3 cellular contexts compared by ENCODE assay signal in genomic region chr7:98921608-98922372, GRCh38.
TF ChIP-seq lines count a peak whose summit lies in the region.

No MANE protein-coding gene starts in this region.

TF ChIP-seq in SK-N-SH, 30 proteins besides CTCF, POLR2A, EP300 and RAD21 (continued from another document):
- TF ChIP-seq PBX3 (IDR thresholded peaks at IDR 0.05): no peak
- TF ChIP-seq TEAD4 (IDR thresholded peaks at IDR 0.05; ENCODE audit: borderline replicate concordance, insufficient read depth): no peak
- no peak for TF ChIP-seq REST (IDR thresholded peaks at IDR 0.05; ENCODE audit: low read depth, low read length)
- no peak for TF ChIP-seq NRF1 (IDR thresholded peaks at IDR 0.05; ENCODE audit: low read depth, low read length)
- TF ChIP-seq ELF1 (IDR thresholded peaks at IDR 0.05): no peak
- no peak for TF ChIP-seq SIN3A (IDR thresholded peaks at IDR 0.05; ENCODE audit: borderline replicate concordance, low read depth, low read length)
- no peak for TF ChIP-seq TCF12 (IDR thresholded peaks at IDR 0.05)
- TF ChIP-seq FOSL2 (IDR thresholded peaks at IDR 0.05; ENCODE audit: borderline replicate concordance, low read depth): no peak

TF ChIP-seq in SK-N-SH treated with all-trans-retinoic acid at 6 μM for 48 hours, 23 proteins besides CTCF, POLR2A, EP300 and RAD21 (continued from another document):
- TF ChIP-seq PATZ1 (CRISPR knock-in tag; IDR thresholded peaks at IDR 0.05; ENCODE audit: borderline replicate concordance) (no peak), ISL1 (CRISPR knock-in tag; IDR thresholded peaks at IDR 0.05) (no peak), ZFP30 (CRISPR knock-in tag; IDR thresholded peaks at IDR 0.05) (no peak), ZNF565 (CRISPR knock-in tag; conservative IDR thresholded peaks at IDR 0.05; ENCODE audit: low read depth) (no peak), RARB (CRISPR knock-in tag; IDR thresholded peaks at IDR 0.05) (no peak), ZNF8 (CRISPR knock-in tag; IDR thresholded peaks at IDR 0.05) (no peak), ZFP3 (CRISPR knock-in tag; IDR thresholded peaks at IDR 0.05) (no peak), TOX (CRISPR knock-in tag; IDR thresholded peaks at IDR 0.05; ENCODE audit: borderline replicate concordance) (no peak), ZC3H10 (CRISPR knock-in tag; IDR thresholded peaks at IDR 0.05) (no peak), TCF4 (CRISPR knock-in tag; IDR thresholded peaks at IDR 0.05; ENCODE audit: borderline replicate concordance) (no peak), CSDC2 (CRISPR knock-in tag; IDR thresholded peaks at IDR 0.05) (no peak), BACH2 (CRISPR knock-in tag; IDR thresholded peaks at IDR 0.05; ENCODE audit: borderline replicate concordance) (no peak), ESRRG (CRISPR knock-in tag; IDR thresholded peaks at IDR 0.05) (no peak)
- TF ChIP-seq, protein P1, sequence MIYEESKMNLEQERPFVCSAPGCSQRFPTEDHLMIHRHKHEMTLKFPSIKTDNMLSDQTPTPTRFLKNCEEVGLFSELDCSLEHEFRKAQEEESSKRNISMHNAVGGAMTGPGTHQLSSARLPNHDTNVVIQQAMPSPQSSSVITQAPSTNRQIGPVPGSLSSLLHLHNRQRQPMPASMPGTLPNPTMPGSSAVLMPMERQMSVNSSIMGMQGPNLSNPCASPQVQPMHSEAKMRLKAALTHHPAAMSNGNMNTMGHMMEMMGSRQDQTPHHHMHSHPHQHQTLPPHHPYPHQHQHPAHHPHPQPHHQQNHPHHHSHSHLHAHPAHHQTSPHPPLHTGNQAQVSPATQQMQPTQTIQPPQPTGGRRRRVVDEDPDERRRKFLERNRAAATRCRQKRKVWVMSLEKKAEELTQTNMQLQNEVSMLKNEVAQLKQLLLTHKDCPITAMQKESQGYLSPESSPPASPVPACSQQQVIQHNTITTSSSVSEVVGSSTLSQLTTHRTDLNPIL (CRISPR knock-in tag; IDR thresholded peaks at IDR 0.05; ENCODE audit: low read depth): no peak

TF ChIP-seq in WTC11, 78 proteins besides CTCF, POLR2A, EP300 and RAD21 (continued from another document):
- no peak for TF ChIP-seq ZNF121 (CRISPR knock-in tag; IDR thresholded peaks at IDR 0.05)
- no peak for TF ChIP-seq GTF2I (CRISPR knock-in tag; conservative IDR thresholded peaks at IDR 0.05)
- TF ChIP-seq STAT6 (CRISPR knock-in tag; conservative IDR thresholded peaks at IDR 0.05; ENCODE audit: low read depth): no peak
- TF ChIP-seq, protein P2, sequence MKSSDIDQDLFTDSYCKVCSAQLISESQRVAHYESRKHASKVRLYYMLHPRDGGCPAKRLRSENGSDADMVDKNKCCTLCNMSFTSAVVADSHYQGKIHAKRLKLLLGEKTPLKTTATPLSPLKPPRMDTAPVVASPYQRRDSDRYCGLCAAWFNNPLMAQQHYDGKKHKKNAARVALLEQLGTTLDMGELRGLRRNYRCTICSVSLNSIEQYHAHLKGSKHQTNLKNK (CRISPR knock-in tag; IDR thresholded peaks at IDR 0.05): no peak
- no peak for TF ChIP-seq IRF1 (CRISPR knock-in tag; IDR thresholded peaks at IDR 0.05)
- no peak for TF ChIP-seq PREB (CRISPR knock-in tag; IDR thresholded peaks at IDR 0.05; ENCODE audit: borderline replicate concordance)
- TF ChIP-seq ARID4B (CRISPR knock-in tag; IDR thresholded peaks at IDR 0.05; ENCODE audit: borderline replicate concordance): no peak
- no peak for TF ChIP-seq HMGA2 (CRISPR knock-in tag; IDR thresholded peaks at IDR 0.05)
